In genomic region chr9:77738932-77739331, GRCh38 we compare ENCODE assay signal across 22 cellular contexts.
DNase-seq lines count a peak whose midpoint lies in the region; ATAC-seq, FAIRE-seq and TF ChIP-seq lines count a peak whose summit lies in the region.
"Had no signal": no experiment of that assay in that cellular context is flagged by ENCODE, and none has a peak within 500 bp of the region (broad histone marks: within the 10 kb centered on the region; RNA-seq: fewer than 3 reads in every experiment).

No MANE protein-coding gene starts in this region.

- ATAC-seq in activated CD8-positive, alpha-beta T cell treated with anti-CD3 and anti-CD28 coated beads for 36 hours: peak; percentile 55
- ATAC-seq in activated CD8-positive, alpha-beta T cell treated with anti-CD3 and anti-CD28 coated beads, Interleukin-2, amount 10 ng/mL, durations not matched to agents 7 days and 5 days: no peak
- ATAC-seq in GM23338 (no peak), HG03432 (IDR thresholded peaks at IDR 0.05; ENCODE audit: unreplicated experiment) (no peak)
- ATAC-seq: GM12878, HCT116 had no signal

- no peaks in the 10 kb centered on the region for H3K79me2 ChIP-seq in GM23338 (replicated peaks; ENCODE audit: insufficient read depth)
- H3K79me2 ChIP-seq in keratinocyte (ENCODE audit: control insufficient read depth, insufficient read depth, low read length): no peaks in the 10 kb centered on the region

- H3K27ac Mint-ChIP-seq in activated CD8-positive, alpha-beta T cell treated with anti-CD3 and anti-CD28 coated beads for 36 hours: peak overlapping the region; percentile 17
- H3K27ac Mint-ChIP-seq in activated CD8-positive, alpha-beta T cell treated with anti-CD3 and anti-CD28 coated beads, Interleukin-2, amount 10 ng/mL, durations not matched to agents 7 days and 5 days: no peak overlapping the region
- peak overlapping the region; percentile 7; the same call in 1 of the 2 replicates for H3K27ac Mint-ChIP-seq in GM23338
- H3K27ac Mint-ChIP-seq: HFFc6 had no signal

- no peak overlapping the region for H3K9ac ChIP-seq in keratinocyte (ENCODE audit: control insufficient read depth, extremely low read depth, insufficient read depth, low read length)

- H3F3A ChIP-seq in GM23338 (replicated peaks; ENCODE audit: low read depth): no peaks in the 10 kb centered on the region

- POLR2A ChIA-PET in activated CD8-positive, alpha-beta T cell treated with anti-CD3 and anti-CD28 coated beads for 36 hours (lab: Charles Lee): interaction anchor here (0.7 kb wide), 1 partner anchor 10 kb away, joined by 3 read pairs; no protein-coding TSS in a partner anchor
- POLR2A ChIA-PET in activated CD8-positive, alpha-beta T cell treated with anti-CD3 and anti-CD28 coated beads, Interleukin-2, amount 10 ng/mL, durations not matched to agents 7 days and 5 days (lab: Charles Lee): no interaction called here

- dilution Hi-C loops in keratinocyte (cut with MboI; ENCODE audit: extremely low pct_ligation_motif_present, low sequenced_read_pairs): no loop called here

- no peaks in the 10 kb centered on the region for H3K9me1 ChIP-seq in keratinocyte (ENCODE audit: control insufficient read depth, extremely low read depth, insufficient read depth, low read length)

- no peaks in the 10 kb centered on the region for H3K36me3 ChIP-seq in GM23338 (ENCODE audit: insufficient read depth)
- no peaks in the 10 kb centered on the region for H3K36me3 ChIP-seq in keratinocyte (ENCODE audit: control insufficient read depth in 2 of 2, extremely low read depth in 1 of 2, insufficient read depth in 2 of 2, low read length in 2 of 2)
- H3K36me3 ChIP-seq: BE2C had no signal

- no peaks in the 10 kb centered on the region for H4K20me1 ChIP-seq in GM23338 (replicated peaks; ENCODE audit: insufficient read depth)
- no peaks in the 10 kb centered on the region for H4K20me1 ChIP-seq in keratinocyte (ENCODE audit: control insufficient read depth, extremely low read depth, insufficient read depth, low read length)

- H3K36me3 Mint-ChIP-seq in activated CD8-positive, alpha-beta T cell treated with anti-CD3 and anti-CD28 coated beads for 36 hours (ENCODE audit: low read depth): peaks cover 3% of the 10 kb centered on the region
- H3K36me3 Mint-ChIP-seq in activated CD8-positive, alpha-beta T cell treated with anti-CD3 and anti-CD28 coated beads, Interleukin-2, amount 10 ng/mL, durations not matched to agents 7 days and 5 days (ENCODE audit: low read depth): no peaks in the 10 kb centered on the region
- H3K36me3 Mint-ChIP-seq in GM23338 (ENCODE audit: low read depth): no peaks in the 10 kb centered on the region; the same call in 2 of the 3 replicates

- H2AFZ ChIP-seq in GM23338 (no peak overlapping the region), keratinocyte (ENCODE audit: control insufficient read depth, low read length) (no peak overlapping the region)

- H3K27ac ChIP-seq in GM23338 (ENCODE audit: low read depth): no peak overlapping the region
- no peak overlapping the region for H3K27ac ChIP-seq in keratinocyte (ENCODE audit: control insufficient read depth, insufficient read depth, low read length)

- H3K4me3 Mint-ChIP-seq in activated CD8-positive, alpha-beta T cell treated with anti-CD3 and anti-CD28 coated beads for 36 hours: no peak overlapping the region
- no peak overlapping the region for H3K4me3 Mint-ChIP-seq in activated CD8-positive, alpha-beta T cell treated with anti-CD3 and anti-CD28 coated beads, Interleukin-2, amount 10 ng/mL, durations not matched to agents 7 days and 5 days
- H3K4me3 Mint-ChIP-seq in GM23338: no peak overlapping the region
- H3K4me3 Mint-ChIP-seq: CD4-positive, CD25-positive, alpha-beta regulatory T cell; CD8-positive, alpha-beta memory T cell; HFFc6 had no signal

- intact Hi-C loops in activated CD8-positive, alpha-beta T cell treated with anti-CD3 and anti-CD28 coated beads for 36 hours (cut with micrococcal nuclease): no loop called here

- H3K9me3 Mint-ChIP-seq in activated CD8-positive, alpha-beta T cell treated with anti-CD3 and anti-CD28 coated beads for 36 hours: no peaks in the 10 kb centered on the region
- no peaks in the 10 kb centered on the region for H3K9me3 Mint-ChIP-seq in activated CD8-positive, alpha-beta T cell treated with anti-CD3 and anti-CD28 coated beads, Interleukin-2, amount 10 ng/mL, durations not matched to agents 7 days and 5 days (ENCODE audit: insufficient read depth)
- no peaks in the 10 kb centered on the region for H3K9me3 Mint-ChIP-seq in GM23338
- H3K9me3 Mint-ChIP-seq: CD8-positive, alpha-beta memory T cell; HFFc6 had no signal

- DNase-seq in activated CD8-positive, alpha-beta T cell treated with anti-CD3 and anti-CD28 coated beads for 36 hours: no peak
- DNase-seq in activated CD8-positive, alpha-beta T cell treated with anti-CD3 and anti-CD28 coated beads, Interleukin-2, amount 10 ng/mL, durations not matched to agents 7 days and 5 days: no peak
- DNase-seq in GM23338 (ENCODE audit: low spot score) (no peak), H54 (ENCODE audit: insufficient read length, low spot score) (no peak), keratinocyte (ENCODE audit: low read depth, low spot score) (no peak), superior temporal gyrus (ENCODE audit: extremely low spot score) (no peak)
- DNase-seq: ACHN; BE2C; C1 segment of cervical spinal cord; CD4-positive, CD25-positive, alpha-beta regulatory T cell; CD8-positive, alpha-beta memory T cell; COR-L47; DMS 273 treated with DMSO at 0.1 percent for 48 hours; DMS53; DND-41; EL; HFFc6; IMR-90 had no signal

- no peaks in the 10 kb centered on the region for H3K9me2 ChIP-seq in GM23338 (ENCODE audit: insufficient read depth)

- H3K4me1 ChIP-seq in GM23338 (ENCODE audit: insufficient read depth) (peaks cover 23% of the 10 kb centered on the region), keratinocyte (ENCODE audit: control insufficient read depth, extremely low read depth, insufficient read depth, low read length) (no peaks in the 10 kb centered on the region)

- CTCF ChIA-PET in activated CD8-positive, alpha-beta T cell treated with anti-CD3 and anti-CD28 coated beads for 36 hours (lab: Charles Lee): interaction anchor here (1.0 to 3.0 kb wide), 8 partner anchors 9 to 306 kb away, joined by 3 to 12 read pairs (median 5); no protein-coding TSS in a partner anchor
- CTCF ChIA-PET in activated CD8-positive, alpha-beta T cell treated with anti-CD3 and anti-CD28 coated beads, Interleukin-2, amount 10 ng/mL, durations not matched to agents 7 days and 5 days (lab: Charles Lee): interaction anchor here (1.1 to 1.8 kb wide), 4 partner anchors 9 to 283 kb away, joined by 3 to 10 read pairs (median 4); no protein-coding TSS in a partner anchor

- H3K4me3 ChIP-seq in GM23338 (no peak overlapping the region), keratinocyte (ENCODE audit: control insufficient read depth in 2 of 3, extremely low read depth in 1 of 3, insufficient read depth in 2 of 3, low read depth in 1 of 3, low read length in 3 of 3) (no peak overlapping the region)
- H3K4me3 ChIP-seq: GM12878 had no signal

- FAIRE-seq in H54 (lab: Jason Lieb, UNC) (peak; percentile 92), keratinocyte (lab: Jason Lieb, UNC) (peak; percentile 13)
- FAIRE-seq: GM12878, HTR-8/SVneo had no signal

- no peaks in the 10 kb centered on the region for H3K27me3 Mint-ChIP-seq in activated CD8-positive, alpha-beta T cell treated with anti-CD3 and anti-CD28 coated beads for 36 hours
- H3K27me3 Mint-ChIP-seq in activated CD8-positive, alpha-beta T cell treated with anti-CD3 and anti-CD28 coated beads, Interleukin-2, amount 10 ng/mL, durations not matched to agents 7 days and 5 days (ENCODE audit: low read depth): no peaks in the 10 kb centered on the region
- H3K27me3 Mint-ChIP-seq in GM23338 (ENCODE audit: insufficient read depth, low read depth, poor library complexity): peaks cover 2% of the 10 kb centered on the region
- H3K27me3 Mint-ChIP-seq: CD4-positive, CD25-positive, alpha-beta regulatory T cell; CD8-positive, alpha-beta memory T cell had no signal

- peaks cover 14% of the 10 kb centered on the region for H3K4me1 Mint-ChIP-seq in activated CD8-positive, alpha-beta T cell treated with anti-CD3 and anti-CD28 coated beads for 36 hours (ENCODE audit: low read depth)
- H3K4me1 Mint-ChIP-seq in activated CD8-positive, alpha-beta T cell treated with anti-CD3 and anti-CD28 coated beads, Interleukin-2, amount 10 ng/mL, durations not matched to agents 7 days and 5 days (ENCODE audit: low read depth): no peaks in the 10 kb centered on the region
- H3K4me1 Mint-ChIP-seq in GM23338: peaks cover 41% of the 10 kb centered on the region

- TF ChIP-seq CTCF in activated CD8-positive, alpha-beta T cell treated with anti-CD3 and anti-CD28 coated beads for 36 hours (IDR thresholded peaks at IDR 0.05): no peak
- TF ChIP-seq CTCF in GM23338 (conservative IDR thresholded peaks at IDR 0.05; ENCODE audit: low read depth in 2 of 2) (no peak), keratinocyte (optimal IDR thresholded peaks at IDR 0.05 in 1 of 3, IDR thresholded peaks at IDR 0.05 in 1 of 3, conservative IDR thresholded peaks at IDR 0.05 in 1 of 3; ENCODE audit: extremely low read depth in 1 of 3, insufficient read depth in 2 of 3, low read length in 3 of 3) (no peak)

- no peaks in the 10 kb centered on the region for H3K9me3 ChIP-seq in keratinocyte (ENCODE audit: control insufficient read depth, low read depth, low read length)
- H3K9me3 ChIP-seq: BE2C had no signal

- H3K4me2 ChIP-seq in GM23338 (no peak overlapping the region), keratinocyte (ENCODE audit: control insufficient read depth, extremely low read depth, insufficient read depth, low read depth, low read length) (no peak overlapping the region)

- TF ChIP-seq POLR2A in H54 (IDR thresholded peaks at IDR 0.05; ENCODE audit: low read depth, low read length): no peak

- H3K27me3 ChIP-seq in GM23338 (ENCODE audit: insufficient read depth) (no peaks in the 10 kb centered on the region), keratinocyte (ENCODE audit: control insufficient read depth, extremely low read depth, insufficient read depth, low read length) (no peaks in the 10 kb centered on the region)
- H3K27me3 ChIP-seq: BE2C had no signal

TF ChIP-seq in GM23338, 12 proteins besides CTCF, POLR2A, EP300 and RAD21 (continues in another document):
- TF ChIP-seq JUNB (IDR thresholded peaks at IDR 0.05; ENCODE audit: unreplicated experiment) (no peak), NANOG (IDR thresholded peaks at IDR 0.05; ENCODE audit: borderline replicate concordance) (no peak), CREB1 (CRISPR knock-in tag; IDR thresholded peaks at IDR 0.05; ENCODE audit: low read depth) (no peak)
